1 cellular context compared by ENCODE assay signal in the genomic region with DNA sequence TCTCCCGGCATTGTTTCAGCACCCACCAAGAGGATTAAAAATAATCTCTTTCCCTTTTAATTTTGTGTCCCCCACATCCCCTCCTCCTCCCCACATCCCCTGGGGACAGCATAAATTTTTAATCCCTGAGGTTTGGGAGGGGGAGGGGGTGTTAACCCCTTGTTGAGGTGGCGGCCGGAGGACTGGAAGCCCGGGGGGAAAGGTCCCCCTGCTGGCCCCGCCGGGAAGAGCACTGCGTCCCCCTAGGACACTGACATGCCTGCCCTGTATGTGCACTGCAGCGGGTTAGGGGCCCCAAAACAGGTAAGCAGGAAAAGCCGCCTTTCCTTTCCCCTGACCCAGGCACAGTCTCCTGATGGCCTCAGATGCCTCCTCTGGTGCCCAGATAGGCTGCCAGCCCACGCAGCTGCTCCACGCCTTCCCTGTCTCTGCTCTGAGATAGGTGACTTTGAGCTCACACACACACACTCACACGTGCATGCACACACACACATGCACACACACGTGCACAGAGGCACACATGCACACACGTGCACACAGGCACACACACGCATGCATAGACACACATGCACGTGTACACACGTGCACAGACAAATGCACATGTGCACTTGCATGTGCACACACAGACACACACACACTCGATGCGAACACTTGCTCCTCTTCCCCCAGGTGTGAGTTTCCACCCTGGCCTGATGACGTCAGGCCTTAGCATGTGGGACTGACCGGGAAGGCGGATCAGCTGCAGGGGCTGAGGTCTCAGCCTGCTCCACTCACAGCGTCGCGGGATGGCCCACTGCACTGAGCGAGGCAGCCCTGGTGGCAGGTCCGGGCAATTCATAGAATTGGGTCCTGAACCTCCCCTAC.
TF ChIP-seq lines count a peak whose summit lies in the region.

No MANE protein-coding gene starts in this region.

TF ChIP-seq in HepG2, 621 proteins besides CTCF, POLR2A, EP300 and RAD21 (continued from another document and continues in another):
- TF ChIP-seq, protein P1, sequence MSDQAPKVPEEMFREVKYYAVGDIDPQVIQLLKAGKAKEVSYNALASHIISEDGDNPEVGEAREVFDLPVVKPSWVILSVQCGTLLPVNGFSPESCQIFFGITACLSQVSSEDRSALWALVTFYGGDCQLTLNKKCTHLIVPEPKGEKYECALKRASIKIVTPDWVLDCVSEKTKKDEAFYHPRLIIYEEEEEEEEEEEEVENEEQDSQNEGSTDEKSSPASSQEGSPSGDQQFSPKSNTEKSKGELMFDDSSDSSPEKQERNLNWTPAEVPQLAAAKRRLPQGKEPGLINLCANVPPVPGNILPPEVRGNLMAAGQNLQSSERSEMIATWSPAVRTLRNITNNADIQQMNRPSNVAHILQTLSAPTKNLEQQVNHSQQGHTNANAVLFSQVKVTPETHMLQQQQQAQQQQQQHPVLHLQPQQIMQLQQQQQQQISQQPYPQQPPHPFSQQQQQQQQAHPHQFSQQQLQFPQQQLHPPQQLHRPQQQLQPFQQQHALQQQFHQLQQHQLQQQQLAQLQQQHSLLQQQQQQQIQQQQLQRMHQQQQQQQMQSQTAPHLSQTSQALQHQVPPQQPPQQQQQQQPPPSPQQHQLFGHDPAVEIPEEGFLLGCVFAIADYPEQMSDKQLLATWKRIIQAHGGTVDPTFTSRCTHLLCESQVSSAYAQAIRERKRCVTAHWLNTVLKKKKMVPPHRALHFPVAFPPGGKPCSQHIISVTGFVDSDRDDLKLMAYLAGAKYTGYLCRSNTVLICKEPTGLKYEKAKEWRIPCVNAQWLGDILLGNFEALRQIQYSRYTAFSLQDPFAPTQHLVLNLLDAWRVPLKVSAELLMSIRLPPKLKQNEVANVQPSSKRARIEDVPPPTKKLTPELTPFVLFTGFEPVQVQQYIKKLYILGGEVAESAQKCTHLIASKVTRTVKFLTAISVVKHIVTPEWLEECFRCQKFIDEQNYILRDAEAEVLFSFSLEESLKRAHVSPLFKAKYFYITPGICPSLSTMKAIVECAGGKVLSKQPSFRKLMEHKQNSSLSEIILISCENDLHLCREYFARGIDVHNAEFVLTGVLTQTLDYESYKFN (CRISPR knock-in tag; conservative IDR thresholded peaks at IDR 0.05) = no peak
- TF ChIP-seq, protein P2, sequence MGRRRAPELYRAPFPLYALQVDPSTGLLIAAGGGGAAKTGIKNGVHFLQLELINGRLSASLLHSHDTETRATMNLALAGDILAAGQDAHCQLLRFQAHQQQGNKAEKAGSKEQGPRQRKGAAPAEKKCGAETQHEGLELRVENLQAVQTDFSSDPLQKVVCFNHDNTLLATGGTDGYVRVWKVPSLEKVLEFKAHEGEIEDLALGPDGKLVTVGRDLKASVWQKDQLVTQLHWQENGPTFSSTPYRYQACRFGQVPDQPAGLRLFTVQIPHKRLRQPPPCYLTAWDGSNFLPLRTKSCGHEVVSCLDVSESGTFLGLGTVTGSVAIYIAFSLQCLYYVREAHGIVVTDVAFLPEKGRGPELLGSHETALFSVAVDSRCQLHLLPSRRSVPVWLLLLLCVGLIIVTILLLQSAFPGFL (CRISPR knock-in tag; IDR thresholded peaks at IDR 0.05) = no peak
- TF ChIP-seq, protein P3, sequence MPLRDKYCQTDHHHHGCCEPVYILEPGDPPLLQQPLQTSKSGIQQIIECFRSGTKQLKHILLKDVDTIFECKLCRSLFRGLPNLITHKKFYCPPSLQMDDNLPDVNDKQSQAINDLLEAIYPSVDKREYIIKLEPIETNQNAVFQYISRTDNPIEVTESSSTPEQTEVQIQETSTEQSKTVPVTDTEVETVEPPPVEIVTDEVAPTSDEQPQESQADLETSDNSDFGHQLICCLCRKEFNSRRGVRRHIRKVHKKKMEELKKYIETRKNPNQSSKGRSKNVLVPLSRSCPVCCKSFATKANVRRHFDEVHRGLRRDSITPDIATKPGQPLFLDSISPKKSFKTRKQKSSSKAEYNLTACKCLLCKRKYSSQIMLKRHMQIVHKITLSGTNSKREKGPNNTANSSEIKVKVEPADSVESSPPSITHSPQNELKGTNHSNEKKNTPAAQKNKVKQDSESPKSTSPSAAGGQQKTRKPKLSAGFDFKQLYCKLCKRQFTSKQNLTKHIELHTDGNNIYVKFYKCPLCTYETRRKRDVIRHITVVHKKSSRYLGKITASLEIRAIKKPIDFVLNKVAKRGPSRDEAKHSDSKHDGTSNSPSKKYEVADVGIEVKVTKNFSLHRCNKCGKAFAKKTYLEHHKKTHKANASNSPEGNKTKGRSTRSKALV (CRISPR knock-in tag; IDR thresholded peaks at IDR 0.05) = 0 out of 2 replicates have a peak, but pooled peaks have one; percentile 13
- no peak for TF ChIP-seq SOX13 (IDR thresholded peaks at IDR 0.05)
- no peak for TF ChIP-seq SOX13 (CRISPR knock-in tag; conservative IDR thresholded peaks at IDR 0.05 in 1 of 2, IDR thresholded peaks at IDR 0.05 in 1 of 2)
- TF ChIP-seq, protein P4, sequence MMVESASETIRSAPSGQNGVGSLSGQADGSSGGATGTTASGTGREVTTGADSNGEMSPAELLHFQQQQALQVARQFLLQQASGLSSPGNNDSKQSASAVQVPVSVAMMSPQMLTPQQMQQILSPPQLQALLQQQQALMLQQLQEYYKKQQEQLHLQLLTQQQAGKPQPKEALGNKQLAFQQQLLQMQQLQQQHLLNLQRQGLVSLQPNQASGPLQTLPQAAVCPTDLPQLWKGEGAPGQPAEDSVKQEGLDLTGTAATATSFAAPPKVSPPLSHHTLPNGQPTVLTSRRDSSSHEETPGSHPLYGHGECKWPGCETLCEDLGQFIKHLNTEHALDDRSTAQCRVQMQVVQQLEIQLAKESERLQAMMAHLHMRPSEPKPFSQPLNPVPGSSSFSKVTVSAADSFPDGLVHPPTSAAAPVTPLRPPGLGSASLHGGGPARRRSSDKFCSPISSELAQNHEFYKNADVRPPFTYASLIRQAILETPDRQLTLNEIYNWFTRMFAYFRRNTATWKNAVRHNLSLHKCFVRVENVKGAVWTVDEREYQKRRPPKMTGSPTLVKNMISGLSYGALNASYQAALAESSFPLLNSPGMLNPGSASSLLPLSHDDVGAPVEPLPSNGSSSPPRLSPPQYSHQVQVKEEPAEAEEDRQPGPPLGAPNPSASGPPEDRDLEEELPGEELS (CRISPR knock-in tag; IDR thresholded peaks at IDR 0.05) = no peak
- TF ChIP-seq, protein P5, sequence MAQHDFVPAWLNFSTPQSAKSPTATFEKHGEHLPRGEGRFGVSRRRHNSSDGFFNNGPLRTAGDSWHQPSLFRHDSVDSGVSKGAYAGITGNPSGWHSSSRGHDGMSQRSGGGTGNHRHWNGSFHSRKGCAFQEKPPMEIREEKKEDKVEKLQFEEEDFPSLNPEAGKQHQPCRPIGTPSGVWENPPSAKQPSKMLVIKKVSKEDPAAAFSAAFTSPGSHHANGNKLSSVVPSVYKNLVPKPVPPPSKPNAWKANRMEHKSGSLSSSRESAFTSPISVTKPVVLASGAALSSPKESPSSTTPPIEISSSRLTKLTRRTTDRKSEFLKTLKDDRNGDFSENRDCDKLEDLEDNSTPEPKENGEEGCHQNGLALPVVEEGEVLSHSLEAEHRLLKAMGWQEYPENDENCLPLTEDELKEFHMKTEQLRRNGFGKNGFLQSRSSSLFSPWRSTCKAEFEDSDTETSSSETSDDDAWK (CRISPR knock-in tag; IDR thresholded peaks at IDR 0.05) = no peak
- TF ChIP-seq, protein P6, sequence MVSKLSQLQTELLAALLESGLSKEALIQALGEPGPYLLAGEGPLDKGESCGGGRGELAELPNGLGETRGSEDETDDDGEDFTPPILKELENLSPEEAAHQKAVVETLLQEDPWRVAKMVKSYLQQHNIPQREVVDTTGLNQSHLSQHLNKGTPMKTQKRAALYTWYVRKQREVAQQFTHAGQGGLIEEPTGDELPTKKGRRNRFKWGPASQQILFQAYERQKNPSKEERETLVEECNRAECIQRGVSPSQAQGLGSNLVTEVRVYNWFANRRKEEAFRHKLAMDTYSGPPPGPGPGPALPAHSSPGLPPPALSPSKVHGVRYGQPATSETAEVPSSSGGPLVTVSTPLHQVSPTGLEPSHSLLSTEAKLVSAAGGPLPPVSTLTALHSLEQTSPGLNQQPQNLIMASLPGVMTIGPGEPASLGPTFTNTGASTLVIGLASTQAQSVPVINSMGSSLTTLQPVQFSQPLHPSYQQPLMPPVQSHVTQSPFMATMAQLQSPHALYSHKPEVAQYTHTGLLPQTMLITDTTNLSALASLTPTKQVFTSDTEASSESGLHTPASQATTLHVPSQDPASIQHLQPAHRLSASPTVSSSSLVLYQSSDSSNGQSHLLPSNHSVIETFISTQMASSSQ (IDR thresholded peaks at IDR 0.05; ENCODE audit: low read depth) = no peak
- TF ChIP-seq, protein P6 (CRISPR knock-in tag; IDR thresholded peaks at IDR 0.05; ENCODE audit: borderline replicate concordance) = no peak
- no peak for TF ChIP-seq ATF1 (CRISPR knock-in tag; IDR thresholded peaks at IDR 0.05)
- TF ChIP-seq SCMH1 (CRISPR knock-in tag; IDR thresholded peaks at IDR 0.05; ENCODE audit: borderline replicate concordance) = no peak
- peak; percentile 97 for TF ChIP-seq ZNF652 (CRISPR knock-in tag; IDR thresholded peaks at IDR 0.05; ENCODE audit: borderline replicate concordance, low read depth)
- TF ChIP-seq, protein P7, sequence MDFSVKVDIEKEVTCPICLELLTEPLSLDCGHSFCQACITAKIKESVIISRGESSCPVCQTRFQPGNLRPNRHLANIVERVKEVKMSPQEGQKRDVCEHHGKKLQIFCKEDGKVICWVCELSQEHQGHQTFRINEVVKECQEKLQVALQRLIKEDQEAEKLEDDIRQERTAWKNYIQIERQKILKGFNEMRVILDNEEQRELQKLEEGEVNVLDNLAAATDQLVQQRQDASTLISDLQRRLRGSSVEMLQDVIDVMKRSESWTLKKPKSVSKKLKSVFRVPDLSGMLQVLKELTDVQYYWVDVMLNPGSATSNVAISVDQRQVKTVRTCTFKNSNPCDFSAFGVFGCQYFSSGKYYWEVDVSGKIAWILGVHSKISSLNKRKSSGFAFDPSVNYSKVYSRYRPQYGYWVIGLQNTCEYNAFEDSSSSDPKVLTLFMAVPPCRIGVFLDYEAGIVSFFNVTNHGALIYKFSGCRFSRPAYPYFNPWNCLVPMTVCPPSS (IDR thresholded peaks at IDR 0.05) = no peak
- no peak for TF ChIP-seq NFYB (CRISPR knock-in tag; IDR thresholded peaks at IDR 0.05)
- no peak for TF ChIP-seq ZNF143 (CRISPR knock-in tag; IDR thresholded peaks at IDR 0.05)
- no peak for TF ChIP-seq U2AF2 (IDR thresholded peaks at IDR 0.05; ENCODE audit: low read depth, low read length)
- no peak for TF ChIP-seq YY1 (IDR thresholded peaks at IDR 0.05; ENCODE audit: insufficient read depth, insufficient replicate concordance, low read depth, low read length)
- no peak for TF ChIP-seq PLRG1 (conservative IDR thresholded peaks at IDR 0.05)
- TF ChIP-seq SRSF1 (optimal IDR thresholded peaks at IDR 0.05; ENCODE audit: low read depth, low read length) = no peak
- TF ChIP-seq, protein P8, sequence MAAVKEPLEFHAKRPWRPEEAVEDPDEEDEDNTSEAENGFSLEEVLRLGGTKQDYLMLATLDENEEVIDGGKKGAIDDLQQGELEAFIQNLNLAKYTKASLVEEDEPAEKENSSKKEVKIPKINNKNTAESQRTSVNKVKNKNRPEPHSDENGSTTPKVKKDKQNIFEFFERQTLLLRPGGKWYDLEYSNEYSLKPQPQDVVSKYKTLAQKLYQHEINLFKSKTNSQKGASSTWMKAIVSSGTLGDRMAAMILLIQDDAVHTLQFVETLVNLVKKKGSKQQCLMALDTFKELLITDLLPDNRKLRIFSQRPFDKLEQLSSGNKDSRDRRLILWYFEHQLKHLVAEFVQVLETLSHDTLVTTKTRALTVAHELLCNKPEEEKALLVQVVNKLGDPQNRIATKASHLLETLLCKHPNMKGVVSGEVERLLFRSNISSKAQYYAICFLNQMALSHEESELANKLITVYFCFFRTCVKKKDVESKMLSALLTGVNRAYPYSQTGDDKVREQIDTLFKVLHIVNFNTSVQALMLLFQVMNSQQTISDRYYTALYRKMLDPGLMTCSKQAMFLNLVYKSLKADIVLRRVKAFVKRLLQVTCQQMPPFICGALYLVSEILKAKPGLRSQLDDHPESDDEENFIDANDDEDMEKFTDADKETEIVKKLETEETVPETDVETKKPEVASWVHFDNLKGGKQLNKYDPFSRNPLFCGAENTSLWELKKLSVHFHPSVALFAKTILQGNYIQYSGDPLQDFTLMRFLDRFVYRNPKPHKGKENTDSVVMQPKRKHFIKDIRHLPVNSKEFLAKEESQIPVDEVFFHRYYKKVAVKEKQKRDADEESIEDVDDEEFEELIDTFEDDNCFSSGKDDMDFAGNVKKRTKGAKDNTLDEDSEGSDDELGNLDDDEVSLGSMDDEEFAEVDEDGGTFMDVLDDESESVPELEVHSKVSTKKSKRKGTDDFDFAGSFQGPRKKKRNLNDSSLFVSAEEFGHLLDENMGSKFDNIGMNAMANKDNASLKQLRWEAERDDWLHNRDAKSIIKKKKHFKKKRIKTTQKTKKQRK (IDR thresholded peaks at IDR 0.05; ENCODE audit: low read length) = no peak
- TF ChIP-seq, protein P9, sequence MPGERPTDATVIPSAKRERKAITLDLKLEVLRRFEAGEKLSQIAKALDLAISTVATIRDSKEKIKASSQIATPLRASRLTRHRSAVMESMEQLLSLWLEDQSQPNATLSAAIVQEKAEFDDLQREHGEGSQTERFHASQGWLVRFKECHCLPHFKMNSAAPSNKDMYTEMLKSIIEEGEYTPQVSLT (CRISPR knock-in tag; IDR thresholded peaks at IDR 0.05; ENCODE audit: borderline replicate concordance, low read depth) = no peak
- TF ChIP-seq ZNF225 (CRISPR knock-in tag; IDR thresholded peaks at IDR 0.05) = peak; percentile 30; the same call in 1 of the 2 replicates
- TF ChIP-seq AGO1 (IDR thresholded peaks at IDR 0.05; ENCODE audit: low read depth, low read length, poor library complexity, severe bottlenecking) = no peak
- TF ChIP-seq SNRNP70 (IDR thresholded peaks at IDR 0.05; ENCODE audit: low read depth, low read length) = no peak
- TF ChIP-seq SAFB2 (CRISPR knock-in tag; IDR thresholded peaks at IDR 0.05; ENCODE audit: borderline replicate concordance, low read depth) = no peak
- TF ChIP-seq, protein P10, sequence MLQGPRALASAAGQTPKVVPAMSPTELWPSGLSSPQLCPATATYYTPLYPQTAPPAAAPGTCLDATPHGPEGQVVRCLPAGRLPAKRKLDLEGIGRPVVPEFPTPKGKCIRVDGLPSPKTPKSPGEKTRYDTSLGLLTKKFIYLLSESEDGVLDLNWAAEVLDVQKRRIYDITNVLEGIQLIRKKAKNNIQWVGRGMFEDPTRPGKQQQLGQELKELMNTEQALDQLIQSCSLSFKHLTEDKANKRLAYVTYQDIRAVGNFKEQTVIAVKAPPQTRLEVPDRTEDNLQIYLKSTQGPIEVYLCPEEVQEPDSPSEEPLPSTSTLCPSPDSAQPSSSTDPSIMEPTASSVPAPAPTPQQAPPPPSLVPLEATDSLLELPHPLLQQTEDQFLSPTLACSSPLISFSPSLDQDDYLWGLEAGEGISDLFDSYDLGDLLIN (CRISPR knock-in tag; IDR thresholded peaks at IDR 0.05; ENCODE audit: borderline replicate concordance) = no peak
- no peak for TF ChIP-seq TMF1 (CRISPR knock-in tag; IDR thresholded peaks at IDR 0.05; ENCODE audit: low read depth)
- TF ChIP-seq ZC3H4 (CRISPR knock-in tag; IDR thresholded peaks at IDR 0.05; ENCODE audit: borderline replicate concordance) = no peak
- TF ChIP-seq RFXANK (CRISPR knock-in tag; IDR thresholded peaks at IDR 0.05) = no peak
